Comparison of ENCODE assay signal across 2 cellular contexts in genomic region chr2:156151351-156151750, GRCh38.
TF ChIP-seq lines count a peak whose summit lies in the region.

No MANE protein-coding gene starts in this region.

TF ChIP-seq in A549, 52 proteins besides CTCF, POLR2A, EP300 and RAD21 (continued from another document):
- peak; percentile 11 for TF ChIP-seq MAFK (IDR thresholded peaks at IDR 0.05; ENCODE audit: partially characterized antibody)

TF ChIP-seq in K562, 482 proteins besides CTCF, POLR2A, EP300 and RAD21 (continued from another document):
- TF ChIP-seq BCLAF1 (IDR thresholded peaks at IDR 0.05; ENCODE audit: borderline replicate concordance in 1 of 2, control insufficient read depth in 1 of 2, low read depth in 2 of 2, low read length in 1 of 2) (no peak), HDAC3 (IDR thresholded peaks at IDR 0.05; ENCODE audit: borderline replicate concordance, partially characterized antibody) (no peak), LEF1 (IDR thresholded peaks at IDR 0.05) (no peak), MCM5 (IDR thresholded peaks at IDR 0.05; ENCODE audit: low read depth) (no peak), NFE2 (IDR thresholded peaks at IDR 0.05; ENCODE audit: low read depth) (peak; percentile 40), KDM4B (IDR thresholded peaks at IDR 0.05; ENCODE audit: borderline replicate concordance in 2 of 2, low read depth in 1 of 2) (no peak), ZNF24 (IDR thresholded peaks at IDR 0.05) (no peak), THAP12 (CRISPR knock-in tag; IDR thresholded peaks at IDR 0.05) (no peak), CBFA2T3 (IDR thresholded peaks at IDR 0.05) (no peak), XRCC4 (IDR thresholded peaks at IDR 0.05; ENCODE audit: extremely low read depth, insufficient read depth, insufficient read length) (no peak), ZNF23 (CRISPR knock-in tag; IDR thresholded peaks at IDR 0.05) (no peak), BMI1 (IDR thresholded peaks at IDR 0.05; ENCODE audit: low read length) (no peak), SMARCA5 (IDR thresholded peaks at IDR 0.05) (no peak), ATF6 (CRISPR knock-in tag; IDR thresholded peaks at IDR 0.05) (no peak), MAFG (tag; conservative IDR thresholded peaks at IDR 0.05) (peak; percentile 57; the same call in 1 of the 2 replicates)
